In genomic region chr12:3803865-3804472, GRCh38 we compare ENCODE assay signal across 8 cellular contexts. TPM values are rescaled to one million over a fixed set of nuclear protein-coding genes. Genes with fewer than 3 reads are reported as not detected.
DNase-seq lines count a peak whose midpoint lies in the region; ATAC-seq and TF ChIP-seq lines count a peak whose summit lies in the region.

No MANE protein-coding gene starts in this region.

- DNase-seq in GM04503 (ENCODE audit: low read depth) (peak; percentile 14), MM.1S (peak; percentile 72), SHP77 treated with DMSO at 0.1 percent for 48 hours (lab: John Stamatoyannopoulos, UW) (peak; percentile 4), germinal center (ENCODE audit: low spot score) (peak; percentile 61), osteocyte (ENCODE audit: extremely low spot score, unreplicated experiment) (no peak), thyroid gland (peak; percentile 72)
- peak; percentile 51 for DNase-seq in activated T-helper 2 cell treated with anti-CD3 and anti-CD28 coated beads, Interferon-gamma antibody, Interleukin-2, Interleukin-4, amounts not matched to agents 10 μg/mL and 5 μg/mL and 100 μg/mL, durations not matched to agents 14 hours and 24 hours and 36 hours (ENCODE audit: low spot score)

- no peak for ATAC-seq in GM19397 (IDR thresholded peaks at IDR 0.05; ENCODE audit: unreplicated experiment)

- no peaks in the 10 kb centered on the region for H4K20me1 ChIP-seq in MM.1S (ENCODE audit: insufficient read depth, low read length)

- 43 to 44% methylated on average over 14 of the region's 14 CpGs for WGBS in thyroid gland, 2 donors

- H3K9me2 ChIP-seq in MM.1S (replicated peaks; ENCODE audit: insufficient read depth, low read length), result no peaks in the 10 kb centered on the region

- H3K9me3 ChIP-seq in MM.1S (replicated peaks; ENCODE audit: insufficient read depth, low read length) (no peaks in the 10 kb centered on the region), thyroid gland (no peaks in the 10 kb centered on the region)

- H3K27me3 ChIP-seq in MM.1S (replicated peaks; ENCODE audit: insufficient read depth, low read length) (no peaks in the 10 kb centered on the region), thyroid gland (no peaks in the 10 kb centered on the region)

- no peak overlapping the region for H2AFZ ChIP-seq in MM.1S (ENCODE audit: low read length)

- H3K4me2 ChIP-seq in MM.1S (ENCODE audit: low read depth, low read length), result no peak overlapping the region

- no peaks in the 10 kb centered on the region for H3K36me3 ChIP-seq in MM.1S (replicated peaks; ENCODE audit: insufficient read depth, low read length)
- H3K36me3 ChIP-seq in thyroid gland, result no peaks in the 10 kb centered on the region

- H3K9ac ChIP-seq in MM.1S (ENCODE audit: low read length), result no peak overlapping the region

- peak; percentile 91 for TF ChIP-seq CTCF in MM.1S (IDR thresholded peaks at IDR 0.05; ENCODE audit: low read length)
- peak; percentile 92 for TF ChIP-seq CTCF in osteocyte (IDR thresholded peaks at IDR 0.05)
- TF ChIP-seq CTCF in thyroid gland (IDR thresholded peaks at IDR 0.05), result peak; percentile 44 to 90 (median 64)

- no peak overlapping the region for H3K4me3 Mint-ChIP-seq in activated T-helper 2 cell treated with anti-CD3 and anti-CD28 coated beads, Interferon-gamma antibody, Interleukin-2, Interleukin-4, amounts not matched to agents 10 μg/mL and 5 μg/mL and 100 μg/mL, durations not matched to agents 14 hours and 24 hours and 36 hours (ENCODE audit: low read depth)
- H3K4me3 Mint-ChIP-seq in osteocyte (ENCODE audit: unreplicated experiment), result no peak overlapping the region

- H3K4me1 ChIP-seq in MM.1S (ENCODE audit: low read length), result no peaks in the 10 kb centered on the region; the same call in 1 of the 2 replicates
- no peaks in the 10 kb centered on the region for H3K4me1 ChIP-seq in thyroid gland

- H3K27ac ChIP-seq in MM.1S (ENCODE audit: low read length) (no peak overlapping the region), thyroid gland (no peak overlapping the region)

- H3K27ac Mint-ChIP-seq in activated T-helper 2 cell treated with anti-CD3 and anti-CD28 coated beads, Interferon-gamma antibody, Interleukin-2, Interleukin-4, amounts not matched to agents 10 μg/mL and 5 μg/mL and 100 μg/mL, durations not matched to agents 14 hours and 24 hours and 36 hours, result no peak overlapping the region
- no peak overlapping the region for H3K27ac Mint-ChIP-seq in osteocyte (ENCODE audit: unreplicated experiment)

- H3K9me3 Mint-ChIP-seq in activated T-helper 2 cell treated with anti-CD3 and anti-CD28 coated beads, Interferon-gamma antibody, Interleukin-2, Interleukin-4, amounts not matched to agents 10 μg/mL and 5 μg/mL and 100 μg/mL, durations not matched to agents 14 hours and 24 hours and 36 hours, result no peaks in the 10 kb centered on the region
- no peaks in the 10 kb centered on the region for H3K9me3 Mint-ChIP-seq in osteocyte (ENCODE audit: unreplicated experiment)

- no peak overlapping the region for H3K4me3 ChIP-seq in MM.1S (ENCODE audit: low read length)
- H3K4me3 ChIP-seq in thyroid gland (replicated peaks in 1 of 3), result no peak overlapping the region

- H3K4me1 Mint-ChIP-seq in activated T-helper 2 cell treated with anti-CD3 and anti-CD28 coated beads, Interferon-gamma antibody, Interleukin-2, Interleukin-4, amounts not matched to agents 10 μg/mL and 5 μg/mL and 100 μg/mL, durations not matched to agents 14 hours and 24 hours and 36 hours (ENCODE audit: low read depth), result peaks cover 6% of the 10 kb centered on the region
- no peaks in the 10 kb centered on the region for H3K4me1 Mint-ChIP-seq in osteocyte (ENCODE audit: unreplicated experiment)

- H3F3A ChIP-seq in MM.1S (ENCODE audit: insufficient read depth, low read length), result no peaks in the 10 kb centered on the region

- H3K36me3 Mint-ChIP-seq in activated T-helper 2 cell treated with anti-CD3 and anti-CD28 coated beads, Interferon-gamma antibody, Interleukin-2, Interleukin-4, amounts not matched to agents 10 μg/mL and 5 μg/mL and 100 μg/mL, durations not matched to agents 14 hours and 24 hours and 36 hours (ENCODE audit: low read depth), result peaks cover 21% of the 10 kb centered on the region
- H3K36me3 Mint-ChIP-seq in osteocyte (ENCODE audit: unreplicated experiment), result peaks cover 2% of the 10 kb centered on the region

- no peak for TF ChIP-seq POLR2A in thyroid gland (IDR thresholded peaks at IDR 0.05)

- intact Hi-C loops in activated T-helper 2 cell treated with anti-CD3 and anti-CD28 coated beads, Interferon-gamma antibody, Interleukin-2, Interleukin-4, amounts not matched to agents 10 μg/mL and 5 μg/mL and 100 μg/mL, durations not matched to agents 14 hours and 24 hours and 36 hours (cut with micrococcal nuclease), result loop anchor here (1.0 to 5.0 kb wide), 2 partner anchors 147 to 504 kb away; no protein-coding TSS in a partner anchor
- intact Hi-C loops in thyroid gland (cut with DNase I), result loop anchor here (5.0 kb wide), 1 partner anchor 507 kb away; no protein-coding TSS in a partner anchor

- H3K27me3 Mint-ChIP-seq in activated T-helper 2 cell treated with anti-CD3 and anti-CD28 coated beads, Interferon-gamma antibody, Interleukin-2, Interleukin-4, amounts not matched to agents 10 μg/mL and 5 μg/mL and 100 μg/mL, durations not matched to agents 14 hours and 24 hours and 36 hours (ENCODE audit: low read depth), result no peaks in the 10 kb centered on the region
- no peaks in the 10 kb centered on the region for H3K27me3 Mint-ChIP-seq in osteocyte (ENCODE audit: unreplicated experiment)

- no peaks in the 10 kb centered on the region for H3K79me2 ChIP-seq in MM.1S (ENCODE audit: low read length)

RNA-seq across cellular contexts. Expression of gene CRACR2A, which starts 51.1 kb away (rescaled TPM):
- 24.6 and 25.2 TPM in 2 replicates for total RNA-seq in activated T-helper 2 cell treated with anti-CD3 and anti-CD28 coated beads, Interferon-gamma antibody, Interleukin-2, Interleukin-4, amounts not matched to agents 10 μg/mL and 5 μg/mL and 100 μg/mL, durations not matched to agents 14 hours and 24 hours and 36 hours
- total RNA-seq in osteocyte (0.08 and 0.13 TPM in 2 replicates), thyroid gland (1 to 10 TPM; 1.2 to 7.9 (median 2.2) TPM)
